ENCODE assay signal across 8 cellular contexts in genomic region chr10:87341546-87342145, GRCh38. TPM values are rescaled to one million over a fixed set of nuclear protein-coding genes. Genes with fewer than 3 reads are reported as not detected.
A peak's percentile ranks its signal among the peaks of the same experiment; 100 is the strongest.
DNase-seq lines count a peak whose midpoint lies in the region; ATAC-seq and TF ChIP-seq lines count a peak whose summit lies in the region.
"Not testable (repeated sequence)": the region's sequence is repeated elsewhere in the genome, so short reads cannot be mapped to it uniquely, and the experiment has no call there.

No MANE protein-coding gene starts in this region.

- not testable (repeated sequence) for H3K27me3 Mint-ChIP-seq in Calu3 (ENCODE audit: unreplicated experiment); glutamatergic neuron (ENCODE audit: unreplicated experiment); natural killer cell treated with Interleukin-12 subunit alpha and Interleukin-12 subunit beta and Interleukin-15 and Interleukin-18, amount 100 ng/mL, for 72 hours

- DNase-seq in Calu3; SJSA1 (ENCODE audit: low read depth in 1 of 2, low spot score in 2 of 2); astrocyte of the cerebellum (ENCODE audit: low read depth); glutamatergic neuron; natural killer cell treated with Interleukin-12 subunit alpha and Interleukin-12 subunit beta and Interleukin-15 and Interleukin-18, amount 100 ng/mL, for 72 hours (ENCODE audit: low spot score); stomach: not testable (repeated sequence)

- BruUV-seq in Calu3 (replicated peaks; lab: Mats Ljungman, UMichigan): not testable (repeated sequence)

- intact Hi-C loops in Calu3 (cut with micrococcal nuclease; ENCODE audit: unreplicated experiment); stomach (cut with DNase I; ENCODE audit: low total_unique reads): not testable (repeated sequence)

- not testable (repeated sequence) for H3K9me3 Mint-ChIP-seq in Calu3 (ENCODE audit: low read depth, unreplicated experiment); glutamatergic neuron (ENCODE audit: unreplicated experiment); natural killer cell treated with Interleukin-12 subunit alpha and Interleukin-12 subunit beta and Interleukin-15 and Interleukin-18, amount 100 ng/mL, for 72 hours

- in situ Hi-C loops in astrocyte of the cerebellum (cut with HindIII; ENCODE audit: low sequenced_read_pairs): not testable (repeated sequence)

- not testable (repeated sequence) for TF ChIP-seq CTCF in Calu3 (IDR thresholded peaks at IDR 0.05; ENCODE audit: unreplicated experiment); astrocyte of the cerebellum (IDR thresholded peaks at IDR 0.05; ENCODE audit: low read depth, low read length, missing control alignments); glutamatergic neuron (IDR thresholded peaks at IDR 0.05; ENCODE audit: partially characterized antibody, unreplicated experiment); stomach (IDR thresholded peaks at IDR 0.05)

- H3K4me1 ChIP-seq in SJSA1 (replicated peaks): not testable (repeated sequence)
- H3K4me1 ChIP-seq in stomach: peaks cover 0 to 25% (median 10%) of the 10 kb centered on the region in 4 donors

- ATAC-seq in GM21529 (IDR thresholded peaks at IDR 0.05; ENCODE audit: unreplicated experiment) (peak; percentile 19), HG03159 (IDR thresholded peaks at IDR 0.05; ENCODE audit: unreplicated experiment) (peak; percentile 6)
- ATAC-seq in natural killer cell treated with Interleukin-12 subunit alpha and Interleukin-12 subunit beta and Interleukin-15 and Interleukin-18, amount 100 ng/mL, for 72 hours: peak; percentile 1 to 4

- H3K9me3 ChIP-seq in SJSA1 (replicated peaks); stomach: not testable (repeated sequence)

- CTCF ChIA-PET in Calu3 (lab: Charles Lee): not testable (repeated sequence)

- H3K4me3 Mint-ChIP-seq in Calu3 (ENCODE audit: low read depth, unreplicated experiment) (peak overlapping the region; percentile 69), glutamatergic neuron (ENCODE audit: unreplicated experiment) (peak overlapping the region; percentile 87)
- H3K4me3 Mint-ChIP-seq in natural killer cell treated with Interleukin-12 subunit alpha and Interleukin-12 subunit beta and Interleukin-15 and Interleukin-18, amount 100 ng/mL, for 72 hours: peak overlapping the region; percentile 89

- peaks cover 28% of the 10 kb centered on the region for H3K36me3 Mint-ChIP-seq in Calu3 (ENCODE audit: insufficient read depth, unreplicated experiment)
- not testable (repeated sequence) for H3K36me3 Mint-ChIP-seq in glutamatergic neuron (ENCODE audit: unreplicated experiment); natural killer cell treated with Interleukin-12 subunit alpha and Interleukin-12 subunit beta and Interleukin-15 and Interleukin-18, amount 100 ng/mL, for 72 hours

- H3K27ac Mint-ChIP-seq in Calu3 (ENCODE audit: unreplicated experiment); glutamatergic neuron (ENCODE audit: unreplicated experiment): not testable (repeated sequence)
- H3K27ac Mint-ChIP-seq in natural killer cell treated with Interleukin-12 subunit alpha and Interleukin-12 subunit beta and Interleukin-15 and Interleukin-18, amount 100 ng/mL, for 72 hours: peak overlapping the region; percentile 79 to 85

- WGBS in stomach, 5 donors: 0 to 3% (median 1%) methylated on average over 6 to 15 of the region's 54 CpGs; no CpG with 5 or more reads in 1 of the 5 donors

- not testable (repeated sequence) for TF ChIP-seq EP300 in stomach (IDR thresholded peaks at IDR 0.05)

- H3K27ac ChIP-seq in SJSA1: not testable (repeated sequence)
- H3K27ac ChIP-seq in stomach: peak overlapping the region; percentile 68 to 92 (median 87)

- peaks cover 23% of the 10 kb centered on the region for H3K4me1 Mint-ChIP-seq in Calu3 (ENCODE audit: low read depth, unreplicated experiment)
- not testable (repeated sequence) for H3K4me1 Mint-ChIP-seq in glutamatergic neuron (ENCODE audit: low read depth, unreplicated experiment)
- peaks cover 15 to 26% of the 10 kb centered on the region in 2 donors for H3K4me1 Mint-ChIP-seq in natural killer cell treated with Interleukin-12 subunit alpha and Interleukin-12 subunit beta and Interleukin-15 and Interleukin-18, amount 100 ng/mL, for 72 hours (ENCODE audit: low read depth in 2 of 2)

- H3K4me3 ChIP-seq in SJSA1 (peak overlapping the region; percentile 49), astrocyte of the cerebellum (ENCODE audit: low read depth, low read length) (peak overlapping the region; percentile 39), stomach (peak overlapping the region; percentile 48 to 66 (median 54))

- not testable (repeated sequence) for H3K27me3 ChIP-seq in SJSA1 (replicated peaks); stomach

- not testable (repeated sequence) for H3K36me3 ChIP-seq in SJSA1, stomach

- TF ChIP-seq POLR2A in stomach (IDR thresholded peaks at IDR 0.05): not testable (repeated sequence)

RNA-seq across cellular contexts. Expression of gene NUTM2D, which starts 15.9 kb away (rescaled TPM):
- total RNA-seq in Calu3 (2022) (2.4 and 3.8 TPM in 2 replicates), glutamatergic neuron (ENCODE audit: unreplicated experiment) (11.3 TPM), stomach (1 to 10 TPM in 3 of 5 donors, under 1 TPM in 1, not detected in 1; under 0.01 to 2.0 (median 1.6) TPM)
- 1.4 and 2.0 TPM in 2 replicates for total RNA-seq in SJSA1 (2014; rRNA removed; shearing (Covaris generic))
- total RNA-seq in natural killer cell treated with Interleukin-12 subunit alpha and Interleukin-12 subunit beta and Interleukin-15 and Interleukin-18, amount 100 ng/mL, for 72 hours: 1 to 10 TPM; 2.1 to 2.2 TPM
- polyA plus RNA-seq in stomach: 1 to 10 TPM; 1.2 to 9.2 (median 1.8) TPM
